Comparison of ENCODE assay signal across 11 cellular contexts in the genomic region with DNA sequence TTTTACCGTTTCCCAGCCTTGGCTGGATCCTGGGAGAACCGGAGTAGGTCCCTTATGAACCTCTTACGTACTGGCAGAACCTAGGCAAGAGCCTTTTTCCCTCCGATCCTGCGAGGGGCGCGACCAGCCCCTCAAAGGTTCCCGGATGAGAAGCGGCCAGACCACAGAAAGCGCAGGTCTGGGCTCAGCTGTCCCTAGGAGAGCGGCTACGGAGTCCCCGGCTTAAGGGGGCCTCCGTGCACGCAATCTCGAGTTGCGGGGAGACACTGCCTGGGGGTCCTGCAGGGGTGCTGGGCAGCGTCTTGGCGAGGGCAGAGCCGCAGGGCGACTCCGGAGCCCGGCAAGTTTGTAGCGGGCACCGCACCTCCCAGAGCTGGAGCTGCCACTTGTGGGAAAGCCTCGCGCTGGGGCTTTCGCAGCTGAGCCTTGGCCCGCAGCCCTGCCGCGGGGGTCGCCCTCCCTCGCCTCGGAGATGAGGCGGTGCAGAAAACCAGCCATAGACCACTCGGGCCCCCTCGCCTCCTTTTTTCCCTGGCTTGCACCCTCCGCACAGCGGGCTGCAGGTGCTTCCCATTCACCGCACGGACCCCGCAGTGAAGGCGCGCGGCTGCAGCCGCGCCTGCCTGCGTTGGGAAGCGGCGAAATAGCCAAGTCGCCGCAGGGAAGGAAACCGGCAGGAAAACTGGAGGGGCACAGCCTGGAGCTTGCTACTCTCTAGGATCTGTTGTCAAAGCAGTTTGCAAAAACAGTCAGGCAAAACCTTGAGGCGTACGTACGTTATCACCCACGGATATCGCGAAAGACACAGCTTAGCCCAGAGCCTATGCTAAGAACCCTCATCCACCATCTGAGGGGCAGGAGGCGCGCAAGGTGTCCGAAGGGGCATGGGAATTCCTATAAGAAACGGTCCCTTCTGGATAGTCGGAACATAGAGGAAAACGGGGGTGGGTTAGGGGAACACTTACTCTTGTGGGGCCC. TPM values are rescaled to one million over a fixed set of nuclear protein-coding genes. Genes with fewer than 3 reads are reported as not detected.
A peak's percentile ranks its signal among the peaks of the same experiment; 100 is the strongest.
DNase-seq lines count a peak whose midpoint lies in the region; ATAC-seq and TF ChIP-seq lines count a peak whose summit lies in the region.
"Had no signal": no experiment of that assay in that cellular context is flagged by ENCODE, and none has a peak within 500 bp of the region (broad histone marks: within the 10 kb centered on the region; RNA-seq: fewer than 3 reads in every experiment).

No MANE protein-coding gene starts in this region.

- H3K27ac ChIP-seq in right cardiac atrium (ENCODE audit: low read length) = no peak overlapping the region
- H3K27ac ChIP-seq: KMS-11 had no signal

- DNase-seq in EL = peak; percentile 2
- DNase-seq in NCI-H748 (lab: John Stamatoyannopoulos, UW; ENCODE audit: unreplicated experiment) = peak; percentile 88
- no peak for DNase-seq in right cardiac atrium
- DNase-seq in progenitor cell of endocrine pancreas (ENCODE audit: low spot score, unreplicated experiment) = peak; percentile 18
- DNase-seq in NCI-H1092 (lab: John Stamatoyannopoulos, UW) = no peak
- no peak for DNase-seq in central memory CD4-positive, alpha-beta T cell
- no peak for DNase-seq in left colon
- DNase-seq: SIG-M5 had no signal

- 1% methylated on average over 65 of the region's 65 CpGs for WGBS in right cardiac atrium

- TF ChIP-seq CTCF in progenitor cell of endocrine pancreas (IDR thresholded peaks at IDR 0.05; ENCODE audit: unreplicated experiment) = no peak

- no peaks in the 10 kb centered on the region for H3K9me3 Mint-ChIP-seq in progenitor cell of endocrine pancreas (ENCODE audit: low read depth)

- H3K27ac Mint-ChIP-seq in progenitor cell of endocrine pancreas = no peak overlapping the region

- peak in 1 of 2 donors; percentile 55 for ATAC-seq in right cardiac atrium
- ATAC-seq in left colon = no peak
- ATAC-seq in HG03442 (IDR thresholded peaks at IDR 0.05; ENCODE audit: unreplicated experiment) = no peak

- H3K4me1 Mint-ChIP-seq in progenitor cell of endocrine pancreas (ENCODE audit: low read depth) = peaks cover 16% of the 10 kb centered on the region

- no peaks in the 10 kb centered on the region for H3K9me3 ChIP-seq in right cardiac atrium (ENCODE audit: control insufficient read depth, low read length)

- H3K4me1 ChIP-seq in right cardiac atrium (ENCODE audit: control insufficient read depth, insufficient read depth, low read length) = no peaks in the 10 kb centered on the region

- no peaks in the 10 kb centered on the region for H3K36me3 Mint-ChIP-seq in progenitor cell of endocrine pancreas (ENCODE audit: insufficient read depth)

- intact Hi-C loops in right cardiac atrium (cut with DNase I) (no loop called here), left colon (cut with DNase I, micrococcal nuclease) (no loop called here)

- peak overlapping the region; percentile 67 for H3K4me3 Mint-ChIP-seq in progenitor cell of endocrine pancreas (ENCODE audit: low read depth)

- H3K27me3 Mint-ChIP-seq in progenitor cell of endocrine pancreas = peaks cover 86% of the 10 kb centered on the region

- H3K4me3 ChIP-seq in right cardiac atrium (ENCODE audit: low read length) = peak overlapping the region; percentile 15

- H3K27me3 ChIP-seq in right cardiac atrium (ENCODE audit: control insufficient read depth, insufficient read depth) = no peaks in the 10 kb centered on the region

RNA-seq across cellular contexts. Expression of a gene that starts 0.8 kb away (rescaled TPM):
- total RNA-seq in right cardiac atrium = not detected
- polyA plus RNA-seq in right cardiac atrium = under 0.01 TPM
- total RNA-seq in progenitor cell of endocrine pancreas = 3.1 and 5.4 TPM in 2 replicates
- total RNA-seq in left colon = not detected
- total RNA-seq: activated CD8-positive, alpha-beta memory T cell treated with anti-CD3 and anti-CD28 coated beads for 36 hours had no signal

Comparison
In these comparisons a context has a peak if more than half of its experiments do, and no peak if none do; other contexts are left out.
1. DNase-seq: peak in EL (single experiment), NCI-H748 (single experiment) and progenitor cell of endocrine pancreas (single experiment); none in right cardiac atrium (0 of 3), NCI-H1092 (single experiment), central memory CD4-positive, alpha-beta T cell (single experiment) and left colon (0 of 2).